In the genomic region with DNA sequence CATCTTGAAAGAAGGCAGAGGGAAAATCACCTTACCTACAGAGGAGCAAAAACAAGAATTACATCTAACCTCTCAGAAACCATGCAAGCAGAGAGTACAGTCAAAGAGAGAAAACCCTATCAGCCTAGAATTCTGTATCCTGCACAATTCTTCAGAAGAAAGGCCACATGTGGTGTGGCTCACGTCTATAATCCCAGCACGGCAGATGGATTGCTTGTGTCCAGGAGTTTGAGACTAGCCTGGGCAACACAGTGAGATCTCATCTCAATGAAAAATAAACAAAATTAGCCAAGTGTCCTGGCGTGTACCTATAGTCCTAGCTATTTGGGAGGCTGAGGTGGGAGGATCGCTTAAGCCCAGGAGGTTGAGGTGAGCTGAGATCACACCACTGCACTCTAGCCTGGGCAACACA, we compare ENCODE assay signal across 18 cellular contexts. TPM values are rescaled to one million over a fixed set of nuclear protein-coding genes. Genes with fewer than 3 reads are reported as not detected.
DNase-seq lines count a peak whose midpoint lies in the region; ATAC-seq and TF ChIP-seq lines count a peak whose summit lies in the region.
"Had no signal": no experiment of that assay in that cellular context is flagged by ENCODE, and none has a peak within 500 bp of the region (broad histone marks: within the 10 kb centered on the region; RNA-seq: fewer than 3 reads in every experiment).

No MANE protein-coding gene starts in this region.

- no peak overlapping the region for H3K4me3 Mint-ChIP-seq in activated T-cell treated with anti-CD3 and anti-CD28 coated beads, Interleukin-2, amount 50 U/mL, for 4 hours
- peak overlapping the region; percentile 6 for H3K4me3 Mint-ChIP-seq in stimulated activated memory B cell treated with anti-CD40 and anti-IgM and Interleukin-4, amounts not matched to agents 10 μg/mL and 1 μg/mL and 100 μg/mL, for 72 hours
- H3K4me3 Mint-ChIP-seq: T-cell had no signal

- no peak for TF ChIP-seq CTCF in osteoblast (IDR thresholded peaks at IDR 0.05; ENCODE audit: extremely low read depth, low read depth, low read length)

- peaks cover 18% of the 10 kb centered on the region for H3K4me1 ChIP-seq in osteoblast (ENCODE audit: insufficient read depth, low read length)
- H3K4me1 ChIP-seq: Caco-2 had no signal

- no peak for DNase-seq in activated T-cell treated with anti-CD3 and anti-CD28 coated beads, Interleukin-2, amount 50 U/mL, for 4 hours
- no peak for DNase-seq in activated T-cell treated with anti-CD3 and anti-CD28 coated beads, Interleukin-2, amount 50 U/mL, for 1 hour
- DNase-seq in 8988T: no peak
- DNase-seq in NCI-H345 (lab: John Stamatoyannopoulos, UW): no peak
- no peak for DNase-seq in osteoblast (ENCODE audit: insufficient read length, low spot score, missing footprints)
- DNase-seq: activated CD4-positive, alpha-beta T cell treated with anti-CD3 and anti-CD28 coated beads for 4 hours; activated naive CD4-positive, alpha-beta T cell; Caco-2; H7; midbrain; NCI-H1105 treated with DMSO at 0.1 percent for 48 hours; NCI-H446 treated with DMSO at 0.1 percent for 48 hours; T-cell; thyroid gland had no signal

- H3K79me2 ChIP-seq in osteoblast (ENCODE audit: insufficient read depth, low read length): peaks cover 40% of the 10 kb centered on the region

- H3K27me3 ChIP-seq in osteoblast (ENCODE audit: insufficient read depth, low read length): no peaks in the 10 kb centered on the region
- H3K27me3 ChIP-seq: thyroid gland had no signal

- H4K20me1 ChIP-seq in osteoblast (ENCODE audit: insufficient read depth, low read length): peaks cover 11% of the 10 kb centered on the region

- H3K36me3 ChIP-seq in osteoblast (ENCODE audit: insufficient read depth, low read length): no peaks in the 10 kb centered on the region
- H3K36me3 ChIP-seq: thyroid gland had no signal

- H3K4me1 Mint-ChIP-seq in activated T-cell treated with anti-CD3 and anti-CD28 coated beads, Interleukin-2, amount 50 U/mL, for 4 hours (ENCODE audit: low read depth): peaks cover 13% of the 10 kb centered on the region
- peaks cover 51% of the 10 kb centered on the region for H3K4me1 Mint-ChIP-seq in stimulated activated memory B cell treated with anti-CD40 and anti-IgM and Interleukin-4, amounts not matched to agents 10 μg/mL and 1 μg/mL and 100 μg/mL, for 72 hours

- no peak overlapping the region for H2AFZ ChIP-seq in osteoblast (ENCODE audit: low read length)

- H3K27ac ChIP-seq in osteoblast (ENCODE audit: low read depth, low read length): no peak overlapping the region
- H3K27ac ChIP-seq: thyroid gland had no signal

- H3K27ac Mint-ChIP-seq in stimulated activated memory B cell treated with anti-CD40 and anti-IgM and Interleukin-4, amounts not matched to agents 10 μg/mL and 1 μg/mL and 100 μg/mL, for 72 hours: peak overlapping the region; percentile 18
- H3K27ac Mint-ChIP-seq: T-cell had no signal

- H3K4me2 ChIP-seq in osteoblast (ENCODE audit: insufficient read depth, low read length): no peak overlapping the region

- no peaks in the 10 kb centered on the region for H3K9me3 ChIP-seq in osteoblast (ENCODE audit: low read depth, low read length)
- H3K9me3 ChIP-seq: Caco-2, thyroid gland had no signal

- H3K4me3 ChIP-seq in osteoblast (ENCODE audit: insufficient read depth, low read length): no peak overlapping the region
- H3K4me3 ChIP-seq: thyroid gland had no signal

- H3K27me3 Mint-ChIP-seq in activated T-cell treated with anti-CD3 and anti-CD28 coated beads, Interleukin-2, amount 50 U/mL, for 4 hours (ENCODE audit: low read depth): no peaks in the 10 kb centered on the region
- no peaks in the 10 kb centered on the region for H3K27me3 Mint-ChIP-seq in stimulated activated memory B cell treated with anti-CD40 and anti-IgM and Interleukin-4, amounts not matched to agents 10 μg/mL and 1 μg/mL and 100 μg/mL, for 72 hours
- H3K27me3 Mint-ChIP-seq: IgD-negative memory B cell, T-cell had no signal

- peak; percentile 43 to 58 for ATAC-seq in activated T-cell treated with anti-CD3 and anti-CD28 coated beads, Interleukin-2, amount 50 U/mL, for 4 hours
- ATAC-seq in GM21737 (IDR thresholded peaks at IDR 0.05; ENCODE audit: unreplicated experiment): peak; percentile 48
- ATAC-seq in HG03439 (IDR thresholded peaks at IDR 0.05; ENCODE audit: unreplicated experiment): peak; percentile 43
- ATAC-seq in stimulated activated memory B cell treated with anti-CD40 and anti-IgM and Interleukin-4, amounts not matched to agents 10 μg/mL and 1 μg/mL and 100 μg/mL, for 72 hours: peak; percentile 67
- ATAC-seq: T-cell had no signal

- peaks cover 19% of the 10 kb centered on the region for H3K36me3 Mint-ChIP-seq in activated T-cell treated with anti-CD3 and anti-CD28 coated beads, Interleukin-2, amount 50 U/mL, for 4 hours (ENCODE audit: insufficient read depth)
- peaks cover 31% of the 10 kb centered on the region for H3K36me3 Mint-ChIP-seq in stimulated activated memory B cell treated with anti-CD40 and anti-IgM and Interleukin-4, amounts not matched to agents 10 μg/mL and 1 μg/mL and 100 μg/mL, for 72 hours

- no peaks in the 10 kb centered on the region for H3K9me3 Mint-ChIP-seq in activated T-cell treated with anti-CD3 and anti-CD28 coated beads, Interleukin-2, amount 50 U/mL, for 4 hours
- H3K9me3 Mint-ChIP-seq in stimulated activated memory B cell treated with anti-CD40 and anti-IgM and Interleukin-4, amounts not matched to agents 10 μg/mL and 1 μg/mL and 100 μg/mL, for 72 hours: no peaks in the 10 kb centered on the region
- H3K9me3 Mint-ChIP-seq: T-cell had no signal

RNA-seq across cellular contexts. Expression of a gene that starts 48.2 kb away (rescaled TPM):
- 10 to 100 TPM; 19.2 to 23.2 (median 20.9) TPM for total RNA-seq in activated T-cell treated with anti-CD3 and anti-CD28 coated beads, Interleukin-2, amount 50 U/mL, for 4 hours
- 14.4 and 17.4 TPM in 2 replicates for total RNA-seq in osteoblast
